ENCODE assay signal across 8 cellular contexts in genomic region chr10:31927597-31928530, GRCh38. TPM values are rescaled to one million over a fixed set of nuclear protein-coding genes. Genes with fewer than 3 reads are reported as not detected.
DNase-seq lines count a peak whose midpoint lies in the region; ATAC-seq, FAIRE-seq and TF ChIP-seq lines count a peak whose summit lies in the region.

No MANE protein-coding gene starts in this region.

- BruUV-seq in endothelial cell of umbilical vein (replicated peaks; lab: Mats Ljungman, UMichigan): no TSS peak

- peak; percentile 36 to 44 for TF ChIP-seq CTCF in endothelial cell of umbilical vein (IDR thresholded peaks at IDR 0.05; ENCODE audit: extremely low read depth in 1 of 2, insufficient read depth in 1 of 2, low read depth in 1 of 2, low read length in 2 of 2)

- POLR2A ChIA-PET in endothelial cell of umbilical vein (lab: Charles Lee): interaction anchor here (0.6 to 1.6 kb wide), 3 partner anchors 46 to 66 kb away, joined by 3 to 6 read pairs (median 5); no protein-coding TSS in a partner anchor

- CTCF ChIA-PET in activated CD8-positive, alpha-beta memory T cell treated with anti-CD3 and anti-CD28 coated beads, Interleukin-2, amount 10 ng/mL, durations not matched to agents 7 days and 5 days (lab: Charles Lee): interaction anchor here (0.9 to 2.0 kb wide), 3 partner anchors 9 to 126 kb away, joined by 3 to 7 read pairs (median 4); no protein-coding TSS in a partner anchor
- CTCF ChIA-PET in endothelial cell of umbilical vein (lab: Charles Lee): interaction anchor here (0.5 to 5.5 kb wide), 9 partner anchors 9 to 1288 kb away, joined by 3 to 80 read pairs (median 3); no protein-coding TSS in a partner anchor

- no peak for TF ChIP-seq POLR2A in endothelial cell of umbilical vein (IDR thresholded peaks at IDR 0.05; ENCODE audit: low read depth, low read length)

- H3K4me3 Mint-ChIP-seq in activated CD8-positive, alpha-beta memory T cell treated with anti-CD3 and anti-CD28 coated beads, Interleukin-2, amount 10 ng/mL, durations not matched to agents 7 days and 5 days: peak overlapping the region; percentile 82
- H3K4me3 Mint-ChIP-seq in stimulated activated naive B cell treated with anti-CD40 and anti-IgM and Interleukin-4, amounts not matched to agents 10 μg/mL and 1 μg/mL and 100 μg/mL, for 72 hours: peak overlapping the region; percentile 97 to 99

- H3K4me3 ChIP-seq in endothelial cell of umbilical vein (replicated peaks in 1 of 3; ENCODE audit: insufficient read depth in 1 of 3, low read depth in 1 of 3, low read length in 3 of 3) (peak overlapping the region; percentile 74 to 90 (median 80)), mesodermal cell (ENCODE audit: extremely low read depth, insufficient read depth, low read length, poor library complexity, severe bottlenecking) (peak overlapping the region; percentile 84)

- no peaks in the 10 kb centered on the region for H3K9me3 Mint-ChIP-seq in activated CD8-positive, alpha-beta memory T cell treated with anti-CD3 and anti-CD28 coated beads, Interleukin-2, amount 10 ng/mL, durations not matched to agents 7 days and 5 days (ENCODE audit: low read depth)
- no peaks in the 10 kb centered on the region for H3K9me3 Mint-ChIP-seq in stimulated activated naive B cell treated with anti-CD40 and anti-IgM and Interleukin-4, amounts not matched to agents 10 μg/mL and 1 μg/mL and 100 μg/mL, for 72 hours

- intact Hi-C loops in endothelial cell of umbilical vein (cut with micrococcal nuclease): loop anchor here (1.0 to 5.0 kb wide), 3 partner anchors 13 to 79 kb away; no protein-coding TSS in a partner anchor

- H3K4me1 Mint-ChIP-seq in activated CD8-positive, alpha-beta memory T cell treated with anti-CD3 and anti-CD28 coated beads, Interleukin-2, amount 10 ng/mL, durations not matched to agents 7 days and 5 days: peaks cover 55% of the 10 kb centered on the region
- peaks cover 23 to 52% of the 10 kb centered on the region in 2 donors for H3K4me1 Mint-ChIP-seq in stimulated activated naive B cell treated with anti-CD40 and anti-IgM and Interleukin-4, amounts not matched to agents 10 μg/mL and 1 μg/mL and 100 μg/mL, for 72 hours

- no peaks in the 10 kb centered on the region for H3K9me1 ChIP-seq in endothelial cell of umbilical vein (replicated peaks; ENCODE audit: control insufficient read depth, extremely low read depth, insufficient read depth, low read length)

- peak overlapping the region; percentile 97 for H2AFZ ChIP-seq in endothelial cell of umbilical vein (ENCODE audit: low read depth, low read length)

- DNase-seq in AG08396 (ENCODE audit: low spot score) (peak; percentile 56), NCI-H82 treated with DMSO at 0.1 percent for 48 hours (lab: John Stamatoyannopoulos, UW; ENCODE audit: unreplicated experiment) (peak; percentile 27), endothelial cell of umbilical vein (ENCODE audit: low read depth, low spot score) (peak; percentile 69)
- DNase-seq in activated CD8-positive, alpha-beta memory T cell treated with anti-CD3 and anti-CD28 coated beads, Interleukin-2, amount 10 ng/mL, durations not matched to agents 7 days and 5 days: peak; percentile 67
- peak; percentile 36 for DNase-seq in stimulated activated naive B cell treated with anti-CD40 and anti-IgM and Interleukin-4, amounts not matched to agents 10 μg/mL and 1 μg/mL and 100 μg/mL, for 72 hours

- FAIRE-seq in endothelial cell of umbilical vein (lab: Jason Lieb, UNC): peak; percentile 66

- ATAC-seq in GM18870 (IDR thresholded peaks at IDR 0.05; ENCODE audit: unreplicated experiment) (peak; percentile 25), HG03108 (IDR thresholded peaks at IDR 0.05; ENCODE audit: unreplicated experiment) (peak; percentile 28)
- peak; percentile 56 for ATAC-seq in activated CD8-positive, alpha-beta memory T cell treated with anti-CD3 and anti-CD28 coated beads, Interleukin-2, amount 10 ng/mL, durations not matched to agents 7 days and 5 days
- ATAC-seq in stimulated activated naive B cell treated with anti-CD40 and anti-IgM and Interleukin-4, amounts not matched to agents 10 μg/mL and 1 μg/mL and 100 μg/mL, for 72 hours (replicated peaks): peak; percentile 55 to 65

- H3K36me3 Mint-ChIP-seq in activated CD8-positive, alpha-beta memory T cell treated with anti-CD3 and anti-CD28 coated beads, Interleukin-2, amount 10 ng/mL, durations not matched to agents 7 days and 5 days: peaks cover 1% of the 10 kb centered on the region
- peaks cover 2 to 4% of the 10 kb centered on the region in 2 donors for H3K36me3 Mint-ChIP-seq in stimulated activated naive B cell treated with anti-CD40 and anti-IgM and Interleukin-4, amounts not matched to agents 10 μg/mL and 1 μg/mL and 100 μg/mL, for 72 hours

- no peaks in the 10 kb centered on the region for H3K27me3 ChIP-seq in endothelial cell of umbilical vein (ENCODE audit: control insufficient read depth in 2 of 2, insufficient read depth in 2 of 2, low read length in 2 of 2)

- dilution Hi-C loops in endothelial cell of umbilical vein (cut with MboI; ENCODE audit: extremely low pct_ligation_motif_present, low sequenced_read_pairs): no loop called here

- H3K9me3 ChIP-seq in endothelial cell of umbilical vein (replicated peaks; ENCODE audit: control insufficient read depth, insufficient read depth, low read length) (no peaks in the 10 kb centered on the region), mesodermal cell (ENCODE audit: control insufficient read depth, low read length) (no peaks in the 10 kb centered on the region)

- H3K4me2 ChIP-seq in endothelial cell of umbilical vein (ENCODE audit: insufficient read depth, low read length): peak overlapping the region; percentile 96

- H3K27ac ChIP-seq in endothelial cell of umbilical vein (ENCODE audit: insufficient read depth, low read depth, low read length): peak overlapping the region; percentile 70
- peak overlapping the region; percentile 95 for H3K27ac ChIP-seq in mesodermal cell (ENCODE audit: low read depth, low read length, severe bottlenecking)

- peak overlapping the region; percentile 80 for H3K9ac ChIP-seq in endothelial cell of umbilical vein (replicated peaks; ENCODE audit: extremely low read depth, insufficient read depth, low read length)

- H3K27me3 Mint-ChIP-seq in activated CD8-positive, alpha-beta memory T cell treated with anti-CD3 and anti-CD28 coated beads, Interleukin-2, amount 10 ng/mL, durations not matched to agents 7 days and 5 days: peaks cover 7% of the 10 kb centered on the region
- H3K27me3 Mint-ChIP-seq in stimulated activated naive B cell treated with anti-CD40 and anti-IgM and Interleukin-4, amounts not matched to agents 10 μg/mL and 1 μg/mL and 100 μg/mL, for 72 hours: no peaks in the 10 kb centered on the region

- 0% methylated on average over 23 to 45 of the region's 64 CpGs for WGBS in mesodermal cell (ENCODE audit: insufficient coverage in 2 of 2), 2 experiments

- peaks cover 5% of the 10 kb centered on the region for H4K20me1 ChIP-seq in endothelial cell of umbilical vein (replicated peaks; ENCODE audit: control insufficient read depth, extremely low read depth, insufficient read depth, low read length)

- H3K79me2 ChIP-seq in endothelial cell of umbilical vein (ENCODE audit: control insufficient read depth, insufficient read depth, low read length): peaks cover 38% of the 10 kb centered on the region

- H3K27ac Mint-ChIP-seq in activated CD8-positive, alpha-beta memory T cell treated with anti-CD3 and anti-CD28 coated beads, Interleukin-2, amount 10 ng/mL, durations not matched to agents 7 days and 5 days: peak overlapping the region; percentile 73
- peak overlapping the region; percentile 65 for H3K27ac Mint-ChIP-seq in stimulated activated naive B cell treated with anti-CD40 and anti-IgM and Interleukin-4, amounts not matched to agents 10 μg/mL and 1 μg/mL and 100 μg/mL, for 72 hours

- H3K4me1 ChIP-seq in endothelial cell of umbilical vein (ENCODE audit: control insufficient read depth, extremely low read depth, insufficient read depth, low read length) (peaks cover 26% of the 10 kb centered on the region), mesodermal cell (ENCODE audit: control insufficient read depth, insufficient read depth, low read length, poor library complexity, severe bottlenecking) (peaks cover 8% of the 10 kb centered on the region)

- no peaks in the 10 kb centered on the region for H3K36me3 ChIP-seq in endothelial cell of umbilical vein (ENCODE audit: control insufficient read depth in 2 of 2, extremely low read depth in 1 of 2, insufficient read depth in 2 of 2, low read length in 2 of 2)
- H3K36me3 ChIP-seq in mesodermal cell (ENCODE audit: control insufficient read depth, insufficient read depth, low read length): peaks cover 9% of the 10 kb centered on the region

TF ChIP-seq in endothelial cell of umbilical vein, 7 proteins besides CTCF, POLR2A, EP300 and RAD21:
- TF ChIP-seq JUN (IDR thresholded peaks at IDR 0.05; ENCODE audit: borderline replicate concordance, insufficient read depth, insufficient read length, low read depth): no peak
- no peak for TF ChIP-seq EZH2 (IDR thresholded peaks at IDR 0.05; ENCODE audit: borderline replicate concordance, low read depth, low read length, severe bottlenecking)
- TF ChIP-seq POLR2AphosphoS5 (IDR thresholded peaks at IDR 0.05; ENCODE audit: insufficient read depth, low read depth, low read length): no peak
- peak; percentile 68 for TF ChIP-seq GATA2 (IDR thresholded peaks at IDR 0.05; ENCODE audit: insufficient read depth, insufficient read length, low read depth, low read length)
- TF ChIP-seq MYC (IDR thresholded peaks at IDR 0.05; ENCODE audit: low read depth, low read length): no peak
- TF ChIP-seq, protein P1, sequence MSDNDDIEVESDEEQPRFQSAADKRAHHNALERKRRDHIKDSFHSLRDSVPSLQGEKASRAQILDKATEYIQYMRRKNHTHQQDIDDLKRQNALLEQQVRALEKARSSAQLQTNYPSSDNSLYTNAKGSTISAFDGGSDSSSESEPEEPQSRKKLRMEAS (IDR thresholded peaks at IDR 0.05; ENCODE audit: insufficient read depth, insufficient read length): no peak
- no peak for TF ChIP-seq FOS (IDR thresholded peaks at IDR 0.05; ENCODE audit: borderline replicate concordance, insufficient read depth, low read length)

RNA-seq across cellular contexts. Expression of gene ARHGAP12, which starts 0.8 kb away (rescaled TPM):
- 1 to 10 TPM; 3.0 to 7.8 TPM for total RNA-seq in activated CD8-positive, alpha-beta memory T cell treated with anti-CD3 and anti-CD28 coated beads, Interleukin-2, amount 10 ng/mL, durations not matched to agents 7 days and 5 days
- 19.2 and 19.3 TPM in 2 replicates for total RNA-seq in endothelial cell of umbilical vein
- polyA plus RNA-seq in endothelial cell of umbilical vein: 3.7 and 5.8 TPM in 2 replicates
- 5.7 TPM in 2 replicates for polyA plus RNA-seq in endothelial cell of umbilical vein (2011; cell fraction: cytosol; rRNA removed)
- polyA plus RNA-seq in endothelial cell of umbilical vein (2011; cell fraction: nucleus; rRNA removed): 22.2 and 27.5 TPM in 2 replicates
- 14.0 TPM in 2 replicates for polyA plus RNA-seq in endothelial cell of umbilical vein (2012)
- polyA minus RNA-seq in endothelial cell of umbilical vein: 12.4 and 12.6 TPM in 2 replicates
- polyA minus RNA-seq in endothelial cell of umbilical vein (2011; cell fraction: cytosol; rRNA and poly(A)+ RNA removed): 6.5 TPM
- polyA minus RNA-seq in endothelial cell of umbilical vein (2011; cell fraction: nucleus; rRNA and poly(A)+ RNA removed): 28.8 and 36.9 TPM in 2 replicates
- 19.8 TPM for polyA plus RNA-seq in mesodermal cell (2013, experiment 1 of 2)
- 23.1 TPM for polyA plus RNA-seq in mesodermal cell (2013, experiment 2 of 2)

Comparison
In these comparisons a context has a peak if more than half of its experiments do, and no peak if none do; other contexts are left out.
1. Peak in every context shown above with its lines: DNase-seq, ATAC-seq, H3K4me3 ChIP-seq and H3K27ac ChIP-seq.